ENCODE assay signal across 8 cellular contexts in genomic region chr4:54217642-54218486, GRCh38. TPM values are rescaled to one million over a fixed set of nuclear protein-coding genes. Genes with fewer than 3 reads are reported as not detected.
A peak's percentile ranks its signal among the peaks of the same experiment; 100 is the strongest.
DNase-seq lines count a peak whose midpoint lies in the region; ATAC-seq and TF ChIP-seq lines count a peak whose summit lies in the region.

No MANE protein-coding gene starts in this region.

- H4K5ac ChIP-seq in IMR-90 (ENCODE audit: low read depth, low read length) = peak overlapping the region; percentile 73

- H3K36me3 Mint-ChIP-seq in activated T-helper 1 cell treated with anti-CD3 and anti-CD28 coated beads, Interleukin-12 subunit alpha, Interleukin-12 subunit beta, Interleukin-2, Interleukin-4 antibody, amounts not matched to agents 30 ng/mL and 10 ng/mL and 1 ng/mL, durations not matched to agents 14 hours and 24 hours and 36 hours (ENCODE audit: low read depth) = no peaks in the 10 kb centered on the region
- H3K36me3 Mint-ChIP-seq in naive B cell = no peaks in the 10 kb centered on the region

- WGBS in IMR-90 (ENCODE audit: extremely low coverage in 2 of 2, insufficient read length in 1 of 2), 2 experiments = no CpG with 5 or more reads among the region's 23 CpGs
- WGBS in testis, 2 donors = 1 to 2% methylated on average over 19 to 23 of the region's 23 CpGs

- peak overlapping the region in 8 of 11 experiments; percentile 29 to 59 (median 48); a peak in 11 of 22 replicates for H3K9ac ChIP-seq in BLaER1 treated with 17β-estradiol and CSF1 and Interleukin-3, amounts not matched to agents 10 nM and 100 nM
- peak overlapping the region; percentile 72 for H3K9ac ChIP-seq in IMR-90 (ENCODE audit: low read depth, low read length)
- peak overlapping the region; percentile 40; the same call in 1 of the 2 replicates for H3K9ac ChIP-seq in OCI-LY3 (ENCODE audit: low read length)

- H3K4ac ChIP-seq in IMR-90 (ENCODE audit: low read depth, low read length) = peak overlapping the region; percentile 98

- peak overlapping the region in 1 of 11 experiments; percentile 28; a peak in 1 of 22 replicates for H3K27ac ChIP-seq in BLaER1 treated with 17β-estradiol and CSF1 and Interleukin-3, amounts not matched to agents 10 nM and 100 nM
- H3K27ac ChIP-seq in IMR-90 (ENCODE audit: insufficient read depth, low read length) (peak overlapping the region; percentile 81), OCI-LY3 (ENCODE audit: low read length) (no peak overlapping the region), testis (no peak overlapping the region)

- H3K9me3 Mint-ChIP-seq in activated T-helper 1 cell treated with anti-CD3 and anti-CD28 coated beads, Interleukin-12 subunit alpha, Interleukin-12 subunit beta, Interleukin-2, Interleukin-4 antibody, amounts not matched to agents 30 ng/mL and 10 ng/mL and 1 ng/mL, durations not matched to agents 14 hours and 24 hours and 36 hours = no peaks in the 10 kb centered on the region
- H3K9me3 Mint-ChIP-seq in naive B cell = no peaks in the 10 kb centered on the region

- H2AK9ac ChIP-seq in IMR-90 (replicated peaks; ENCODE audit: low read depth, low read length, poor library complexity) = peak overlapping the region; percentile 97

- TF ChIP-seq CTCF in IMR-90 (conservative IDR thresholded peaks at IDR 0.05; ENCODE audit: low read depth, low read length) (peak; percentile 91), OCI-LY3 (IDR thresholded peaks at IDR 0.05; ENCODE audit: low read depth, low read length) (peak; percentile 94), fibroblast of mammary gland (conservative IDR thresholded peaks at IDR 0.05; ENCODE audit: control insufficient read depth, insufficient read depth, low read depth, low read length) (peak; percentile 92), testis (IDR thresholded peaks at IDR 0.05) (peak; percentile 87 to 92 (median 91))

- H3K4me1 Mint-ChIP-seq in activated T-helper 1 cell treated with anti-CD3 and anti-CD28 coated beads, Interleukin-12 subunit alpha, Interleukin-12 subunit beta, Interleukin-2, Interleukin-4 antibody, amounts not matched to agents 30 ng/mL and 10 ng/mL and 1 ng/mL, durations not matched to agents 14 hours and 24 hours and 36 hours (ENCODE audit: low read depth) = peaks cover 4% of the 10 kb centered on the region
- H3K4me1 Mint-ChIP-seq in naive B cell = peaks cover 0 to 6% (median 6%) of the 10 kb centered on the region in 3 donors

- CTCF ChIA-PET in IMR-90 (lab: Yijun Ruan, JAX) = interaction anchor here (0.7 to 2.5 kb wide), 11 partner anchors 9 to 1201 kb away, joined by 3 to 9 read pairs (median 3); no protein-coding TSS in a partner anchor

- peak overlapping the region; percentile 88 for H3K18ac ChIP-seq in IMR-90 (ENCODE audit: low read depth, low read length)

- in situ Hi-C loops in IMR-90 (cut with MboI; ENCODE audit: low sequenced_read_pairs) = loop anchor here (10.0 kb wide), 1 partner anchor 153 kb away; the partner anchor contains the start of gene CHIC2

- dilution Hi-C loops in IMR-90 (cut with HindIII; ENCODE audit: low sequenced_read_pairs, unreplicated experiment) = no loop called here

- H3K4me1 ChIP-seq in BLaER1 treated with 17β-estradiol and CSF1 and Interleukin-3, amounts not matched to agents 10 nM and 100 nM = peaks cover 0 to 3% (median 0%) of the 10 kb centered on the region in 10 experiments; a peak in 2 of 20 replicates
- H3K4me1 ChIP-seq in IMR-90 (ENCODE audit: control insufficient read depth, insufficient read depth, low read length) = peaks cover 3% of the 10 kb centered on the region
- peaks cover 4% of the 10 kb centered on the region for H3K4me1 ChIP-seq in OCI-LY3 (ENCODE audit: low read length)
- H3K4me1 ChIP-seq in testis = no peaks in the 10 kb centered on the region

- H3K14ac ChIP-seq in IMR-90 (replicated peaks; ENCODE audit: low read depth, low read length) = peak overlapping the region; percentile 86

- peak overlapping the region; percentile 99 for H2AFZ ChIP-seq in IMR-90 (replicated peaks; ENCODE audit: low read length, poor library complexity)
- peak overlapping the region; percentile 88 for H2AFZ ChIP-seq in OCI-LY3 (ENCODE audit: low read depth, low read length)

- peak overlapping the region; percentile 96 for H3K23ac ChIP-seq in IMR-90 (ENCODE audit: low read depth, low read length)

- H2BK5ac ChIP-seq in IMR-90 (ENCODE audit: low read depth, low read length, poor library complexity, severe bottlenecking) = peak overlapping the region; percentile 92

- H3K9me1 ChIP-seq in IMR-90 (ENCODE audit: insufficient read depth, low read length) = no peaks in the 10 kb centered on the region

- POLR2A ChIA-PET in IMR-90 (lab: Charles Lee; ENCODE audit: unreplicated experiment) = no interaction called here

- peak overlapping the region; percentile 72; the same call in 1 of the 2 replicates for H2AK5ac ChIP-seq in IMR-90 (ENCODE audit: low read depth, low read length)

- H3K27me3 Mint-ChIP-seq in activated T-helper 1 cell treated with anti-CD3 and anti-CD28 coated beads, Interleukin-12 subunit alpha, Interleukin-12 subunit beta, Interleukin-2, Interleukin-4 antibody, amounts not matched to agents 30 ng/mL and 10 ng/mL and 1 ng/mL, durations not matched to agents 14 hours and 24 hours and 36 hours (ENCODE audit: insufficient read depth) = peaks cover 23% of the 10 kb centered on the region
- H3K27me3 Mint-ChIP-seq in naive B cell = peaks cover 25 to 57% (median 45%) of the 10 kb centered on the region in 3 donors

- peak; percentile 92 for TF ChIP-seq RAD21 in IMR-90 (IDR thresholded peaks at IDR 0.05; ENCODE audit: low read length)

- TF ChIP-seq POLR2A in IMR-90 (IDR thresholded peaks at IDR 0.05; ENCODE audit: low read depth, low read length) (0 out of 2 replicates have a peak, but pooled peaks have one; percentile 27), testis (IDR thresholded peaks at IDR 0.05) (no peak)

- peak overlapping the region; percentile 98 for H2BK15ac ChIP-seq in IMR-90 (ENCODE audit: low read depth, low read length)

- no peaks in the 10 kb centered on the region for H3K9me3 ChIP-seq in BLaER1 treated with 17β-estradiol and CSF1 and Interleukin-3, amounts not matched to agents 10 nM and 100 nM (replicated peaks in 1 of 11)
- H3K9me3 ChIP-seq in IMR-90 (ENCODE audit: control insufficient read depth, insufficient read depth, low read length) (no peaks in the 10 kb centered on the region), OCI-LY3 (ENCODE audit: insufficient read depth, low read length) (no peaks in the 10 kb centered on the region), testis (no peaks in the 10 kb centered on the region)

- intact Hi-C loops in IMR-90 (cut with micrococcal nuclease) = loop anchor here (1.0 to 5.0 kb wide), 4 partner anchors 155 to 310 kb away; no protein-coding TSS in a partner anchor
- intact Hi-C loops in activated T-helper 1 cell treated with anti-CD3 and anti-CD28 coated beads, Interleukin-12 subunit alpha, Interleukin-12 subunit beta, Interleukin-2, Interleukin-4 antibody, amounts not matched to agents 30 ng/mL and 10 ng/mL and 1 ng/mL, durations not matched to agents 14 hours and 24 hours and 36 hours (cut with micrococcal nuclease) = loop anchor here (1.0 to 2.0 kb wide), 4 partner anchors 15 to 1021 kb away; no protein-coding TSS in a partner anchor
- intact Hi-C loops in testis (cut with DNase I; ENCODE audit: low total_unique reads) = loop anchor here (10.0 kb wide), 1 partner anchor 513 kb away; no protein-coding TSS in a partner anchor

- H3K4me3 ChIP-seq in BLaER1 treated with 17β-estradiol and CSF1 and Interleukin-3, amounts not matched to agents 10 nM and 100 nM = peak overlapping the region in 9 of 10 experiments; percentile 11 to 57 (median 50); a peak in 14 of 20 replicates
- peak overlapping the region; percentile 48 for H3K4me3 ChIP-seq in IMR-90 (ENCODE audit: insufficient read depth, low read depth, low read length)
- H3K4me3 ChIP-seq in OCI-LY3 (ENCODE audit: low read length) = peak overlapping the region; percentile 81
- peak overlapping the region; percentile 43 for H3K4me3 ChIP-seq in fibroblast of mammary gland (ENCODE audit: control insufficient read depth, low read depth, low read length)
- peak overlapping the region; percentile 38 to 53 for H3K4me3 ChIP-seq in testis

- peak overlapping the region; percentile 76 to 93 for H4K8ac ChIP-seq in IMR-90 (ENCODE audit: low read depth in 2 of 2, low read length in 2 of 2)

- H2BK120ac ChIP-seq in IMR-90 (ENCODE audit: low read depth, low read length) = peak overlapping the region; percentile 100

- peak overlapping the region; percentile 100 for H2BK20ac ChIP-seq in IMR-90 (ENCODE audit: low read depth, low read length)

- peak overlapping the region; percentile 89 for H3K56ac ChIP-seq in IMR-90 (ENCODE audit: extremely low read depth, insufficient read depth, low read length)

- H3K4me3 Mint-ChIP-seq in activated T-helper 1 cell treated with anti-CD3 and anti-CD28 coated beads, Interleukin-12 subunit alpha, Interleukin-12 subunit beta, Interleukin-2, Interleukin-4 antibody, amounts not matched to agents 30 ng/mL and 10 ng/mL and 1 ng/mL, durations not matched to agents 14 hours and 24 hours and 36 hours = no peak overlapping the region
- H3K4me3 Mint-ChIP-seq in naive B cell = peak overlapping the region in 1 of 8 donors; percentile 37

- no peaks in the 10 kb centered on the region for H3K79me2 ChIP-seq in OCI-LY3 (ENCODE audit: low read length)

- no peaks in the 10 kb centered on the region for H4K20me1 ChIP-seq in BLaER1 treated with 17β-estradiol and CSF1 and Interleukin-3, amounts not matched to agents 10 nM and 100 nM
- H4K20me1 ChIP-seq in IMR-90 (ENCODE audit: insufficient read depth, low read length) = no peaks in the 10 kb centered on the region
- H4K20me1 ChIP-seq in OCI-LY3 (ENCODE audit: insufficient read depth, low read length) = no peaks in the 10 kb centered on the region

- peak overlapping the region; percentile 99 for H4K91ac ChIP-seq in IMR-90 (ENCODE audit: insufficient read depth, low read depth, low read length)

- no peaks in the 10 kb centered on the region for H3K36me3 ChIP-seq in BLaER1 treated with 17β-estradiol and CSF1 and Interleukin-3, amounts not matched to agents 10 nM and 100 nM
- no peaks in the 10 kb centered on the region for H3K36me3 ChIP-seq in IMR-90 (ENCODE audit: control insufficient read depth, insufficient read depth, low read length)
- no peaks in the 10 kb centered on the region for H3K36me3 ChIP-seq in OCI-LY3 (replicated peaks; ENCODE audit: low read depth, low read length)
- no peaks in the 10 kb centered on the region for H3K36me3 ChIP-seq in testis (ENCODE audit: low read depth, missing control alignments)

- BruUV-seq in IMR-90 (replicated peaks; lab: Mats Ljungman, UMichigan) = no TSS peak

- ATAC-seq in GM19438 (IDR thresholded peaks at IDR 0.05; ENCODE audit: low read depth, unreplicated experiment) (peak; percentile 70), IMR-90 (ENCODE audit: low read depth) (peak; percentile 94), naive B cell (ENCODE audit: low read depth in 2 of 2) (peak; percentile 53 to 61)

- peaks cover 0 to 3% of the 10 kb centered on the region in 2 experiments; a peak in 1 of 4 replicates for H3K79me1 ChIP-seq in IMR-90 (ENCODE audit: low read depth in 1 of 2, low read length in 2 of 2)

- peak; percentile 83 for DNase-seq in IMR-90
- DNase-seq in activated T-helper 1 cell treated with anti-CD3 and anti-CD28 coated beads, Interleukin-12 subunit alpha, Interleukin-12 subunit beta, Interleukin-2, Interleukin-4 antibody, amounts not matched to agents 30 ng/mL and 10 ng/mL and 1 ng/mL, durations not matched to agents 14 hours and 24 hours and 36 hours (ENCODE audit: low spot score) = peak; percentile 19
- peak; percentile 98 for DNase-seq in fibroblast of mammary gland (ENCODE audit: low read depth)
- DNase-seq in naive B cell = peak; percentile 42
- peak; percentile 91 for DNase-seq in testis

- no peak overlapping the region for H3K27ac Mint-ChIP-seq in activated T-helper 1 cell treated with anti-CD3 and anti-CD28 coated beads, Interleukin-12 subunit alpha, Interleukin-12 subunit beta, Interleukin-2, Interleukin-4 antibody, amounts not matched to agents 30 ng/mL and 10 ng/mL and 1 ng/mL, durations not matched to agents 14 hours and 24 hours and 36 hours
- peak overlapping the region in 2 of 6 donors; percentile 21 to 66 for H3K27ac Mint-ChIP-seq in naive B cell

- peak overlapping the region; percentile 58 to 86 (median 74) for H3K4me2 ChIP-seq in BLaER1 treated with 17β-estradiol and CSF1 and Interleukin-3, amounts not matched to agents 10 nM and 100 nM
- H3K4me2 ChIP-seq in IMR-90 (ENCODE audit: low read depth, low read length) = peak overlapping the region; percentile 72
- peak overlapping the region; percentile 88 for H3K4me2 ChIP-seq in OCI-LY3 (ENCODE audit: low read length)

- peaks cover 0 to 4% (median 0%) of the 10 kb centered on the region in 11 experiments; a peak in 1 of 22 replicates for H3K27me3 ChIP-seq in BLaER1 treated with 17β-estradiol and CSF1 and Interleukin-3, amounts not matched to agents 10 nM and 100 nM
- H3K27me3 ChIP-seq in IMR-90 (ENCODE audit: control insufficient read depth, insufficient read depth, low read length) (no peaks in the 10 kb centered on the region), OCI-LY3 (ENCODE audit: low read depth, low read length) (peaks cover 17% of the 10 kb centered on the region), testis (no peaks in the 10 kb centered on the region)

RNA-seq across cellular contexts. Expression of gene PDGFRA, which starts 11.2 kb away (rescaled TPM):
- 157 and 168 TPM in 2 replicates for total RNA-seq in IMR-90 (2012; rRNA removed)
- 50.0 and 60.8 TPM in 2 replicates for polyA plus RNA-seq in IMR-90 (2012; rRNA removed)
- polyA plus RNA-seq in IMR-90 (2012; cell fraction: cytosol; rRNA removed) = 17.1 and 26.5 TPM in 2 replicates
- polyA plus RNA-seq in IMR-90 (2012; cell fraction: nucleus; rRNA removed; ENCODE audit: low replicate concordance) = 16.4 and 107 TPM in 2 replicates
- total RNA-seq in activated T-helper 1 cell treated with anti-CD3 and anti-CD28 coated beads, Interleukin-12 subunit alpha, Interleukin-12 subunit beta, Interleukin-2, Interleukin-4 antibody, amounts not matched to agents 30 ng/mL and 10 ng/mL and 1 ng/mL, durations not matched to agents 14 hours and 24 hours and 36 hours = 0.24 and 0.47 TPM in 2 replicates
- 1 to 10 TPM in 1 of 6 donors, not detected in 5; 1.2 TPM for polyA plus RNA-seq in naive B cell (ENCODE audit: low read depth in 6 of 6)
- 10 to 100 TPM; 46.5 to 86.1 TPM for total RNA-seq in testis
- polyA plus RNA-seq in testis (ENCODE audit: insufficient read depth, low read depth, low replicate concordance) = 26.2 TPM

Comparison
In these comparisons a context has a peak if more than half of its experiments do, and no peak if none do; other contexts are left out.
1. DNase-seq: peak in every context shown above with its lines; median percentile 98 in fibroblast of mammary gland; 91 in testis; 83 in IMR-90; 42 in naive B cell; 19 in activated T-helper 1 cell treated with anti-CD3 and anti-CD28 coated beads, Interleukin-12 subunit alpha, Interleukin-12 subunit beta, Interleukin-2, Interleukin-4 antibody, amounts not matched to agents 30 ng/mL and 10 ng/mL and 1 ng/mL, durations not matched to agents 14 hours and 24 hours and 36 hours.
2. RNA of gene PDGFRA, which starts 11.2 kb away (total RNA-seq): 157 to 168 TPM in IMR-90 and 46.5 to 86.1 TPM in testis; 0.24 to 0.47 TPM in activated T-helper 1 cell treated with anti-CD3 and anti-CD28 coated beads, Interleukin-12 subunit alpha, Interleukin-12 subunit beta, Interleukin-2, Interleukin-4 antibody, amounts not matched to agents 30 ng/mL and 10 ng/mL and 1 ng/mL, durations not matched to agents 14 hours and 24 hours and 36 hours; every median in the first group is over 10 times any median in the second.
3. Peak in every context shown above with its lines, with median percentiles within 50 percentile points of each other: H3K4me2 ChIP-seq, H3K4me3 ChIP-seq, H3K9ac ChIP-seq, ATAC-seq and CTCF ChIP-seq.